ENCODE assay signal across 7 cellular contexts in genomic region chr2:183078163-183078466, GRCh38.
DNase-seq lines count a peak whose midpoint lies in the region; ATAC-seq and TF ChIP-seq lines count a peak whose summit lies in the region.

No MANE protein-coding gene starts in this region.

- H3K4me1 Mint-ChIP-seq in effector memory CD8-positive, alpha-beta T cell (ENCODE audit: low read depth in 2 of 2), result peaks cover 5 to 13% of the 10 kb centered on the region in 2 donors

- no peak overlapping the region for H3K27ac ChIP-seq in OCI-LY1 (ENCODE audit: low read depth, low read length, poor library complexity, severe bottlenecking)
- H3K27ac ChIP-seq in mucosa of rectum (ENCODE audit: low read depth in 2 of 2, low read length in 2 of 2), result peak overlapping the region; percentile 76 to 84

- H2AFZ ChIP-seq in OCI-LY1 (ENCODE audit: low read length), result peak overlapping the region; percentile 98

- H3K9me3 ChIP-seq in OCI-LY1 (ENCODE audit: low read length), result no peaks in the 10 kb centered on the region
- H3K9me3 ChIP-seq in mucosa of rectum (ENCODE audit: control insufficient read depth in 2 of 2, low read length in 2 of 2), result no peaks in the 10 kb centered on the region

- H3K27ac Mint-ChIP-seq in effector memory CD8-positive, alpha-beta T cell, result peak overlapping the region; percentile 85 to 89

- no peaks in the 10 kb centered on the region for H3K9me3 Mint-ChIP-seq in effector memory CD8-positive, alpha-beta T cell

- H3K9me2 ChIP-seq in OCI-LY1 (ENCODE audit: low read depth, low read length), result no peaks in the 10 kb centered on the region

- H3K4me3 Mint-ChIP-seq in effector memory CD8-positive, alpha-beta T cell, result peak overlapping the region; percentile 91 to 95

- H3K79me2 ChIP-seq in OCI-LY1 (ENCODE audit: insufficient read depth, low read length), result no peaks in the 10 kb centered on the region

- peaks cover 16% of the 10 kb centered on the region for H3K4me1 ChIP-seq in OCI-LY1 (ENCODE audit: insufficient read depth, low read length, severe bottlenecking)
- no peaks in the 10 kb centered on the region for H3K4me1 ChIP-seq in mucosa of rectum (ENCODE audit: control insufficient read depth in 2 of 2, insufficient read depth in 2 of 2, low read length in 2 of 2)

- H3K36me3 ChIP-seq in OCI-LY1 (ENCODE audit: insufficient read depth, low read length) (no peaks in the 10 kb centered on the region), mucosa of rectum (ENCODE audit: control insufficient read depth in 2 of 2, insufficient read depth in 2 of 2, low read length in 2 of 2) (no peaks in the 10 kb centered on the region)

- H3K27me3 Mint-ChIP-seq in effector memory CD8-positive, alpha-beta T cell, result no peaks in the 10 kb centered on the region

- peaks cover 3% of the 10 kb centered on the region for H3K36me3 Mint-ChIP-seq in effector memory CD8-positive, alpha-beta T cell (ENCODE audit: insufficient read depth)

- no peaks in the 10 kb centered on the region for H4K20me1 ChIP-seq in OCI-LY1 (ENCODE audit: insufficient read depth, low read length)

- H3K9ac ChIP-seq in OCI-LY1 (ENCODE audit: low read length) (peak overlapping the region; percentile 60), mucosa of rectum (ENCODE audit: low read depth in 1 of 2, low read length in 2 of 2) (peak overlapping the region; percentile 66 to 75)

- H3F3A ChIP-seq in OCI-LY1 (ENCODE audit: insufficient read depth, low read length), result no peaks in the 10 kb centered on the region

- H3K4me2 ChIP-seq in OCI-LY1 (ENCODE audit: low read length), result peak overlapping the region; percentile 98

- peak in 1 of 3 experiments; percentile 6 for DNase-seq in effector memory CD8-positive, alpha-beta T cell
- DNase-seq in pons (ENCODE audit: low spot score), result no peak
- DNase-seq in AG08396 (ENCODE audit: low spot score), result no peak
- DNase-seq in DMS79 treated with DMSO at 0.1 percent for 48 hours (lab: John Stamatoyannopoulos, UW), result no peak

- peak overlapping the region; percentile 81 for H3K4me3 ChIP-seq in OCI-LY1 (ENCODE audit: low read depth, low read length, poor library complexity, severe bottlenecking)
- H3K4me3 ChIP-seq in mucosa of rectum (ENCODE audit: low read length in 2 of 2), result peak overlapping the region; percentile 86 to 92

- no peak for TF ChIP-seq CTCF in OCI-LY1 (IDR thresholded peaks at IDR 0.05; ENCODE audit: low read length)

- H3K27me3 ChIP-seq in OCI-LY1 (ENCODE audit: insufficient read depth, low read length) (no peaks in the 10 kb centered on the region), mucosa of rectum (ENCODE audit: control insufficient read depth in 2 of 2, insufficient read depth in 2 of 2, low read length in 2 of 2) (no peaks in the 10 kb centered on the region)

- peak; percentile 50 for ATAC-seq in GM21447 (IDR thresholded peaks at IDR 0.05; ENCODE audit: unreplicated experiment)
- ATAC-seq in effector memory CD8-positive, alpha-beta T cell (replicated peaks), result peak; percentile 58
